ENCODE assay signal across 26 cellular contexts in the genomic region with DNA sequence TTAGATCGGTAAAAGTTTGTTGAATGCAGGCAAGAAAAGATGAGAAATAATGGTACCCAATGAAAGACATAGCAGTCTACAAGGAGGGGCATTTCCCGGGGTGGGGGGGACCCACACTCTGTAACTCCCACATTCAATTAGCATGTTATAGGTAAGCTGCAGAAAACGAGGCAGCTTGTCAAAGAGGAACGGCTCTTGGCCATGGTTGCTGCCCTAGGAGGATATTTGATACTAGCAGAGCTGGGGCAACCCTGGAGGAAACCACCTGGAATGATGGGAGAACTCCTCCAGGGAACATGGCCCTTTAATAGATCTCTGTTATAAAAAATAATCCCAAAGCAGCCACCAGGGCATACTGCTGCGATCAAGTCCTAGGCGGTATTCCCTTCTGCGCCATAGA.
"Had no signal": no experiment of that assay in that cellular context is flagged by ENCODE, and none has a peak within 500 bp of the region (broad histone marks: within the 10 kb centered on the region; RNA-seq: fewer than 3 reads in every experiment).

No MANE protein-coding gene starts in this region.

- H3K36me3 Mint-ChIP-seq: mesothelial cell of epicardium; naive B cell; natural killer cell treated with Interleukin-12 subunit alpha and Interleukin-12 subunit beta and Interleukin-15 and Interleukin-18, amount 100 ng/mL, for 72 hours; stimulated activated naive B cell treated with anti-CD40 and anti-IgM and Interleukin-4, amounts not matched to agents 10 μg/mL and 1 μg/mL and 100 μg/mL, for 72 hours had no signal

- H3K4me1 Mint-ChIP-seq: naive B cell; neural crest cell; stimulated activated naive B cell treated with anti-CD40 and anti-IgM and Interleukin-4, amounts not matched to agents 10 μg/mL and 1 μg/mL and 100 μg/mL, for 72 hours had no signal

- H3K27me3 ChIP-seq: gastroesophageal sphincter, heart right ventricle, left lung, neutrophil, pancreas, right lobe of liver, tibial nerve, upper lobe of left lung had no signal

- H3K36me3 ChIP-seq: gastroesophageal sphincter, heart right ventricle, left lung, neutrophil, pancreas, right lobe of liver, thoracic aorta, tibial nerve, upper lobe of left lung had no signal

- DNase-seq: cortex of kidney; effector memory CD8-positive, alpha-beta T cell; foreskin fibroblast; glutamatergic neuron; heart right ventricle; hippocampal formation; left cardiac atrium; left lung; mesenchymal stem cell; mucosa of descending colon; naive B cell; pancreas; right lobe of liver; small intestine; stimulated activated CD4-positive, alpha-beta T cell treated with anti-CD3 and anti-CD28 coated beads, Interleukin-15, amount 100 ng/mL, for 24 hours; stimulated activated CD4-positive, alpha-beta T cell treated with anti-CD3 and anti-CD28 coated beads, Interleukin-2, amount 100 ng/mL, for 48 hours; stimulated activated naive B cell treated with anti-CD40 and anti-IgM and Interleukin-4, amounts not matched to agents 10 μg/mL and 1 μg/mL and 100 μg/mL, for 72 hours; upper lobe of left lung had no signal

- H3K27ac ChIP-seq: gastroesophageal sphincter, heart right ventricle, left lung, neutrophil, pancreas, right lobe of liver, thoracic aorta, tibial nerve, upper lobe of left lung had no signal

- H3K9me3 ChIP-seq: gastroesophageal sphincter, heart right ventricle, left lung, mucosa of descending colon, neutrophil, pancreas, right lobe of liver, thoracic aorta, tibial nerve, upper lobe of left lung had no signal

- ATAC-seq: effector memory CD8-positive, alpha-beta T cell; gastroesophageal sphincter; heart right ventricle; left cardiac atrium; left lung; mucosa of descending colon; natural killer cell treated with Interleukin-12 subunit alpha and Interleukin-12 subunit beta and Interleukin-15 and Interleukin-18, amount 100 ng/mL, for 72 hours; pancreas; right lobe of liver; stimulated activated naive B cell treated with anti-CD40 and anti-IgM and Interleukin-4, amounts not matched to agents 10 μg/mL and 1 μg/mL and 100 μg/mL, for 72 hours had no signal

- H3K4me3 Mint-ChIP-seq: effector memory CD8-positive, alpha-beta T cell; mesothelial cell of epicardium; naive B cell; natural killer cell treated with Interleukin-12 subunit alpha and Interleukin-12 subunit beta and Interleukin-15 and Interleukin-18, amount 100 ng/mL, for 72 hours; neural crest cell; stimulated activated naive B cell treated with anti-CD40 and anti-IgM and Interleukin-4, amounts not matched to agents 10 μg/mL and 1 μg/mL and 100 μg/mL, for 72 hours; stimulated activated naive CD8-positive, alpha-beta T cell treated with anti-CD3 and anti-CD28 coated beads, Interleukin-15, Interleukin-2, amounts not matched to agents 100 ng/mL and 50 ng/mL, for 24 hours had no signal

- H3K4me3 ChIP-seq: gastroesophageal sphincter, heart right ventricle, left lung, mucosa of descending colon, pancreas, right lobe of liver, thoracic aorta, tibial nerve, upper lobe of left lung had no signal

- H3K27ac Mint-ChIP-seq: effector memory CD8-positive, alpha-beta T cell; mesothelial cell of epicardium; naive B cell; natural killer cell treated with Interleukin-12 subunit alpha and Interleukin-12 subunit beta and Interleukin-15 and Interleukin-18, amount 100 ng/mL, for 72 hours; stimulated activated naive B cell treated with anti-CD40 and anti-IgM and Interleukin-4, amounts not matched to agents 10 μg/mL and 1 μg/mL and 100 μg/mL, for 72 hours; stimulated activated naive CD8-positive, alpha-beta T cell treated with anti-CD3 and anti-CD28 coated beads, Interleukin-15, Interleukin-2, amounts not matched to agents 100 ng/mL and 50 ng/mL, for 24 hours had no signal

- H3K9me3 Mint-ChIP-seq: effector memory CD8-positive, alpha-beta T cell; mesothelial cell of epicardium; natural killer cell treated with Interleukin-12 subunit alpha and Interleukin-12 subunit beta and Interleukin-15 and Interleukin-18, amount 100 ng/mL, for 72 hours; neural crest cell; stimulated activated naive B cell treated with anti-CD40 and anti-IgM and Interleukin-4, amounts not matched to agents 10 μg/mL and 1 μg/mL and 100 μg/mL, for 72 hours; stimulated activated naive CD8-positive, alpha-beta T cell treated with anti-CD3 and anti-CD28 coated beads, Interleukin-15, Interleukin-2, amounts not matched to agents 100 ng/mL and 50 ng/mL, for 24 hours had no signal
